Comparison of ENCODE assay signal across 17 cellular contexts in the genomic region with DNA sequence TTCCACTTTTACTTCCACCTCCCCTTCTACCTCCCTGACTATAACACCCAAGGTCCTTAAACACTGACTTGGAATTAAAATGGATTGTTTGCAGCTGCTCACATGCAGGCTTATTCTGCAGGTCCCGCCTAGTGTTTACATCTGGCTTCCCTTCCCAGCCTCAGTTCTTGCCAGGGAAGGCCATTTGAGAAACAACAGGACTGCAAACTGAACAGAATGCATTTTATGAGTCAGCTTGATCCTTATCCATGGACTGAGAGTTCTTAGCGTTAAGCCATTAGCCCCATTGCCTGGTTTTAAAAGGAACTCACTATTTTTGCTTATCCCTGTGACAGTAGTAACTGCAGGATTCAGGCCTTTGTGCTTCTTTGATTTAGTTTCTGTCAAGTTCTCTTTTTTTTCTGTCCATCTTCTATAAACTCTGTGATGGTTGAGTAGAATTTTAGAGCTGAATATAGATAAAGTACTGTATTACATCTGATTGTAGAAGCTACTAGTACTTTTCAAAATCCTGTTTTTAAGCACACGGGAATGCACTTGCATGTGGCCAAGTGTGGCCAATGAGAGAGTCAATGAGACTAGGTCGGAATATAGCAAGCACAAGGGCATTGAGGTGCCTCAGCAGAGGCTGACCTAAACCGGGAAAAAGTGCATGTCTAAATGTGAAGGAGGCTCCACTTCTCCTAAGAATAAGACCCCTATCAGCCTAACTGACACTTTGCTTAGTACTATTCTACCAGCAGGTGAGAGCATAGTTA.
DNase-seq lines count a peak whose midpoint lies in the region; ATAC-seq and TF ChIP-seq lines count a peak whose summit lies in the region.
"Had no signal": no experiment of that assay in that cellular context is flagged by ENCODE, and none has a peak within 500 bp of the region (broad histone marks: within the 10 kb centered on the region; RNA-seq: fewer than 3 reads in every experiment).

No MANE protein-coding gene starts in this region.

- H3K14ac ChIP-seq in mesenchymal stem cell (ENCODE audit: low read length in 2 of 2): no peak overlapping the region

- H2BK120ac ChIP-seq in mesenchymal stem cell (ENCODE audit: low read depth, low read length): no peak overlapping the region

- no peaks in the 10 kb centered on the region for H3K9me3 Mint-ChIP-seq in CD4-positive, alpha-beta T cell
- H3K9me3 Mint-ChIP-seq: activated B cell treated with CpG ODN at 0.5 μM for 24 hours; activated naive CD4-positive, alpha-beta T cell treated with anti-CD3 and anti-CD28 coated beads, Interleukin-2, amount 50 U/mL, for 24 hours; stimulated activated naive CD8-positive, alpha-beta T cell treated with anti-CD3 and anti-CD28 coated beads, Interleukin-15, amount 100 ng/mL, for 72 hours had no signal

- H3K27me3 Mint-ChIP-seq in CD4-positive, alpha-beta T cell: no peaks in the 10 kb centered on the region
- H3K27me3 Mint-ChIP-seq: activated B cell treated with CpG ODN at 0.5 μM for 24 hours; activated naive CD4-positive, alpha-beta T cell treated with anti-CD3 and anti-CD28 coated beads, Interleukin-2, amount 50 U/mL, for 24 hours; stimulated activated naive CD8-positive, alpha-beta T cell treated with anti-CD3 and anti-CD28 coated beads, Interleukin-15, amount 100 ng/mL, for 72 hours had no signal

- no peaks in the 10 kb centered on the region for H3K4me1 Mint-ChIP-seq in CD4-positive, alpha-beta T cell (ENCODE audit: low read depth)
- H3K4me1 Mint-ChIP-seq: activated B cell treated with CpG ODN at 0.5 μM for 24 hours; activated naive CD4-positive, alpha-beta T cell treated with anti-CD3 and anti-CD28 coated beads, Interleukin-2, amount 50 U/mL, for 24 hours; stimulated activated naive CD8-positive, alpha-beta T cell treated with anti-CD3 and anti-CD28 coated beads, Interleukin-15, amount 100 ng/mL, for 72 hours had no signal

- H2BK5ac ChIP-seq in mesenchymal stem cell (ENCODE audit: low read depth, low read length, poor library complexity, severe bottlenecking): no peak overlapping the region

- TF ChIP-seq CTCF in testis (IDR thresholded peaks at IDR 0.05): no peak
- no peak for TF ChIP-seq CTCF in CD4-positive, alpha-beta T cell (IDR thresholded peaks at IDR 0.05)

- TF ChIP-seq POLR2A in testis (IDR thresholded peaks at IDR 0.05): no peak

- CTCF ChIA-PET in CD4-positive, alpha-beta T cell (lab: Charles Lee): no interaction called here

- no peaks in the 10 kb centered on the region for H3K9me3 ChIP-seq in mesenchymal stem cell (ENCODE audit: control insufficient read depth, low read length)
- no peaks in the 10 kb centered on the region for H3K9me3 ChIP-seq in testis
- H3K9me3 ChIP-seq in CD4-positive, alpha-beta T cell (ENCODE audit: control insufficient read depth, low read length): no peaks in the 10 kb centered on the region
- H3K9me3 ChIP-seq: right lobe of liver had no signal

- H3K4me3 ChIP-seq in mesenchymal stem cell (ENCODE audit: insufficient read depth in 1 of 2, low read depth in 1 of 2, low read length in 2 of 2): no peak overlapping the region
- no peak overlapping the region for H3K4me3 ChIP-seq in testis
- H3K4me3 ChIP-seq: PC-9, right lobe of liver had no signal

- no peak overlapping the region for H3K9ac ChIP-seq in mesenchymal stem cell (ENCODE audit: low read length)

- H3K4me1 ChIP-seq in mesenchymal stem cell (ENCODE audit: control insufficient read depth, insufficient read depth, low read depth, low read length) (no peaks in the 10 kb centered on the region), testis (no peaks in the 10 kb centered on the region)
- H3K4me1 ChIP-seq: right lobe of liver had no signal

- intact Hi-C loops in testis (cut with DNase I; ENCODE audit: low total_unique reads): no loop called here
- intact Hi-C loops in CD4-positive, alpha-beta T cell (cut with DNase I, micrococcal nuclease): no loop called here

- H2AK5ac ChIP-seq in mesenchymal stem cell (ENCODE audit: low read length, severe bottlenecking): no peak overlapping the region

- WGBS in mesenchymal stem cell: 9% methylated on average over 4 of the region's 5 CpGs
- 56% methylated on average over 5 of the region's 5 CpGs for WGBS in testis, 2 donors

- peak overlapping the region in 1 of 2 experiments; percentile 35 for H3K18ac ChIP-seq in mesenchymal stem cell (ENCODE audit: low read depth in 1 of 2, low read length in 2 of 2)

- no peak overlapping the region for H2BK15ac ChIP-seq in mesenchymal stem cell (ENCODE audit: low read depth, poor library complexity, severe bottlenecking)

- H3K36me3 ChIP-seq in mesenchymal stem cell (ENCODE audit: control insufficient read depth in 1 of 2, insufficient read depth in 2 of 2, low read depth in 1 of 2, low read length in 2 of 2) (no peaks in the 10 kb centered on the region), testis (ENCODE audit: low read depth, missing control alignments) (no peaks in the 10 kb centered on the region)
- H3K36me3 ChIP-seq: right lobe of liver had no signal

- POLR2A ChIA-PET in CD4-positive, alpha-beta T cell (lab: Charles Lee): no interaction called here

- H4K8ac ChIP-seq in mesenchymal stem cell (ENCODE audit: low read length): peak overlapping the region; percentile 76

- no peak overlapping the region for H4K91ac ChIP-seq in mesenchymal stem cell (ENCODE audit: low read length)

- no peaks in the 10 kb centered on the region for H3K36me3 Mint-ChIP-seq in CD4-positive, alpha-beta T cell (ENCODE audit: low read depth)
- H3K36me3 Mint-ChIP-seq: activated naive CD4-positive, alpha-beta T cell treated with anti-CD3 and anti-CD28 coated beads, Interleukin-2, amount 50 U/mL, for 24 hours had no signal

- H3K4ac ChIP-seq in mesenchymal stem cell (ENCODE audit: low read depth in 1 of 2, low read length in 2 of 2): peak overlapping the region in 1 of 2 experiments; percentile 0

- H3K23ac ChIP-seq in mesenchymal stem cell (ENCODE audit: low read length in 2 of 2): no peak overlapping the region

- H3K4me3 Mint-ChIP-seq in CD4-positive, alpha-beta T cell: no peak overlapping the region
- H3K4me3 Mint-ChIP-seq: activated B cell treated with CpG ODN at 0.5 μM for 24 hours; activated naive CD4-positive, alpha-beta T cell treated with anti-CD3 and anti-CD28 coated beads, Interleukin-2, amount 50 U/mL, for 24 hours; stimulated activated naive CD8-positive, alpha-beta T cell treated with anti-CD3 and anti-CD28 coated beads, Interleukin-15, amount 100 ng/mL, for 72 hours had no signal

- H3K27ac Mint-ChIP-seq in CD4-positive, alpha-beta T cell: no peak overlapping the region
- H3K27ac Mint-ChIP-seq: activated B cell treated with CpG ODN at 0.5 μM for 24 hours; activated naive CD4-positive, alpha-beta T cell treated with anti-CD3 and anti-CD28 coated beads, Interleukin-2, amount 50 U/mL, for 24 hours; stimulated activated naive CD8-positive, alpha-beta T cell treated with anti-CD3 and anti-CD28 coated beads, Interleukin-15, amount 100 ng/mL, for 72 hours had no signal

- no peak overlapping the region for H2AFZ ChIP-seq in mesenchymal stem cell (ENCODE audit: low read depth, low read length)
- H2AFZ ChIP-seq: PC-9 had no signal

- H2BK12ac ChIP-seq in mesenchymal stem cell (ENCODE audit: low read length in 2 of 2): peak overlapping the region in 1 of 2 experiments; percentile 2

- no peak overlapping the region for H3K4me2 ChIP-seq in mesenchymal stem cell (ENCODE audit: low read length, poor library complexity, severe bottlenecking)
- H3K4me2 ChIP-seq: PC-9 had no signal

- H3K27me3 ChIP-seq in mesenchymal stem cell (ENCODE audit: control insufficient read depth in 1 of 2, insufficient read depth in 1 of 2, low read length in 2 of 2) (no peaks in the 10 kb centered on the region), testis (no peaks in the 10 kb centered on the region)
- no peaks in the 10 kb centered on the region for H3K27me3 ChIP-seq in CD4-positive, alpha-beta T cell (ENCODE audit: control insufficient read depth, insufficient read depth, low read length)
- H3K27me3 ChIP-seq: right lobe of liver had no signal

- no peak overlapping the region for H3K27ac ChIP-seq in mesenchymal stem cell (ENCODE audit: low read length, poor library complexity, severe bottlenecking)
- H3K27ac ChIP-seq in testis: no peak overlapping the region
- H3K27ac ChIP-seq in CD4-positive, alpha-beta T cell (ENCODE audit: low read depth, low read length): no peak overlapping the region
- H3K27ac ChIP-seq: PC-9, right lobe of liver had no signal

- no peaks in the 10 kb centered on the region for H3K79me1 ChIP-seq in mesenchymal stem cell (replicated peaks; ENCODE audit: low read length, poor library complexity, severe bottlenecking)

- ATAC-seq in CD4-positive, alpha-beta T cell (ENCODE audit: poor library complexity): no peak
- ATAC-seq: right lobe of liver; stimulated activated naive CD8-positive, alpha-beta T cell treated with anti-CD3 and anti-CD28 coated beads, Interleukin-15, amount 100 ng/mL, for 72 hours had no signal

- peak; percentile 3 for DNase-seq in NCI-H1105 treated with DMSO at 0.1 percent for 48 hours (lab: John Stamatoyannopoulos, UW)
- no peak for DNase-seq in NCI-H1105 (lab: John Stamatoyannopoulos, UW)
- peak; percentile 48 for DNase-seq in dedifferentiated amniotic fluid mesenchymal stem cell (ENCODE audit: extremely low spot score)
- DNase-seq in mesenchymal stem cell: peak; percentile 88
- peak; percentile 16 for DNase-seq in testis
- DNase-seq in stimulated activated naive CD4-positive, alpha-beta T cell treated with Interleukin-2 at 50 U/mL for 16 hours (lab: John Stamatoyannopoulos, UW): no peak
- DNase-seq in DMS53 (lab: John Stamatoyannopoulos, UW): no peak
- no peak for DNase-seq in CD4-positive, alpha-beta T cell
- DNase-seq: 8988T; activated B cell treated with CpG ODN at 0.5 μM for 24 hours; activated CD8-positive, alpha-beta memory T cell treated with anti-CD3 and anti-CD28 coated beads, Interleukin-2, amount 50 U/mL, for 48 hours; COR-L47; PC-9; right lobe of liver; stimulated activated naive CD8-positive, alpha-beta T cell treated with anti-CD3 and anti-CD28 coated beads, Interleukin-15, amount 100 ng/mL, for 72 hours; SW 1271 had no signal

Comparison
In these comparisons a context has a peak if more than half of its experiments do, and no peak if none do; other contexts are left out.
1. DNase-seq: peak in NCI-H1105 treated with DMSO at 0.1 percent for 48 hours (single experiment), dedifferentiated amniotic fluid mesenchymal stem cell (single experiment), mesenchymal stem cell (single experiment) and testis (single experiment); none in NCI-H1105 (single experiment), stimulated activated naive CD4-positive, alpha-beta T cell treated with Interleukin-2 at 50 U/mL for 16 hours (single experiment), DMS53 (single experiment) and CD4-positive, alpha-beta T cell (0 of 10).